Comparison of ENCODE assay signal across 20 cellular contexts in genomic region chr16:84085271-84085667, GRCh38. TPM values are rescaled to one million over a fixed set of nuclear protein-coding genes. Genes with fewer than 3 reads are reported as not detected.
"Had no signal": no experiment of that assay in that cellular context is flagged by ENCODE, and none has a peak within 500 bp of the region (broad histone marks: within the 10 kb centered on the region; RNA-seq: fewer than 3 reads in every experiment).

No MANE protein-coding gene starts in this region.

- H3K27ac ChIP-seq: esophagus squamous epithelium had no signal

- H3K27me3 ChIP-seq: esophagus squamous epithelium, spleen had no signal

- H3K4me3 Mint-ChIP-seq: activated CD4-positive, alpha-beta memory T cell treated with anti-CD3 and anti-CD28 coated beads, Interleukin-2, amount 10 ng/mL, durations not matched to agents 7 days and 5 days; activated naive CD4-positive, alpha-beta T cell treated with anti-CD3 and anti-CD28 coated beads, Interleukin-2, amount 50 U/mL, for 24 hours; nephron progenitor cell; type B pancreatic cell; WTC11 had no signal

- H3K27ac Mint-ChIP-seq: activated naive CD4-positive, alpha-beta T cell treated with anti-CD3 and anti-CD28 coated beads, Interleukin-2, amount 50 U/mL, for 24 hours; progenitor cell of endocrine pancreas; stimulated activated naive CD8-positive, alpha-beta T cell treated with anti-CD3 and anti-CD28 coated beads, Interleukin-15, amount 100 ng/mL, for 72 hours; type B pancreatic cell; WTC11 had no signal

- H3K4me3 ChIP-seq: esophagus squamous epithelium, spleen had no signal

- H3K4me1 Mint-ChIP-seq: WTC11 had no signal

- DNase-seq: amniotic stem cell, esophagus squamous epithelium, kidney had no signal

- H3K27me3 Mint-ChIP-seq: activated CD4-positive, alpha-beta memory T cell treated with anti-CD3 and anti-CD28 coated beads, Interleukin-2, amount 10 ng/mL, durations not matched to agents 7 days and 5 days; activated naive CD4-positive, alpha-beta T cell treated with anti-CD3 and anti-CD28 coated beads, Interleukin-2, amount 50 U/mL, for 24 hours; progenitor cell of endocrine pancreas; stimulated activated naive CD8-positive, alpha-beta T cell treated with anti-CD3 and anti-CD28 coated beads, Interleukin-15, amount 100 ng/mL, for 72 hours; type B pancreatic cell had no signal

- H3K9me3 ChIP-seq: esophagus squamous epithelium, spleen had no signal

- H3K9me3 Mint-ChIP-seq: activated CD4-positive, alpha-beta memory T cell treated with anti-CD3 and anti-CD28 coated beads, Interleukin-2, amount 10 ng/mL, durations not matched to agents 7 days and 5 days; activated naive CD4-positive, alpha-beta T cell treated with anti-CD3 and anti-CD28 coated beads, Interleukin-2, amount 50 U/mL, for 24 hours; nephron progenitor cell; stimulated activated naive CD8-positive, alpha-beta T cell treated with anti-CD3 and anti-CD28 coated beads, Interleukin-15, amount 100 ng/mL, for 72 hours; type B pancreatic cell; WTC11 had no signal

RNA-seq across cellular contexts. Expression of gene SLC38A8, which starts 42.7 kb away (rescaled TPM):
- total RNA-seq: activated CD4-positive, alpha-beta memory T cell treated with anti-CD3 and anti-CD28 coated beads, Interleukin-2, amount 10 ng/mL, durations not matched to agents 7 days and 5 days; cardiac septum; endothelial cell of umbilical vein; esophagus squamous epithelium; fibroblast of villous mesenchyme; glomerular endothelial cell; kidney; mesenteric fat pad; omental fat pad; sciatic nerve; spleen; T-helper 1 cell treated with Interleukin-12 subunit alpha and Interleukin-12 subunit beta and Interleukin-4 antibody, amounts not matched to agents 30 ng/mL and 1 ng/mL, for 36 hours; temporal lobe; WTC11 had no signal
- polyA plus RNA-seq: endothelial cell of umbilical vein had no signal

RNA-seq across cellular contexts. Expression of gene DNAAF1, which starts 59.8 kb away (rescaled TPM):
- total RNA-seq: activated CD4-positive, alpha-beta memory T cell treated with anti-CD3 and anti-CD28 coated beads, Interleukin-2, amount 10 ng/mL, durations not matched to agents 7 days and 5 days; cardiac septum; endothelial cell of umbilical vein; fibroblast of villous mesenchyme; glomerular endothelial cell; mesenteric fat pad; T-helper 1 cell treated with Interleukin-12 subunit alpha and Interleukin-12 subunit beta and Interleukin-4 antibody, amounts not matched to agents 30 ng/mL and 1 ng/mL, for 36 hours had no signal
